ENCODE assay signal across 10 cellular contexts in the genomic region with DNA sequence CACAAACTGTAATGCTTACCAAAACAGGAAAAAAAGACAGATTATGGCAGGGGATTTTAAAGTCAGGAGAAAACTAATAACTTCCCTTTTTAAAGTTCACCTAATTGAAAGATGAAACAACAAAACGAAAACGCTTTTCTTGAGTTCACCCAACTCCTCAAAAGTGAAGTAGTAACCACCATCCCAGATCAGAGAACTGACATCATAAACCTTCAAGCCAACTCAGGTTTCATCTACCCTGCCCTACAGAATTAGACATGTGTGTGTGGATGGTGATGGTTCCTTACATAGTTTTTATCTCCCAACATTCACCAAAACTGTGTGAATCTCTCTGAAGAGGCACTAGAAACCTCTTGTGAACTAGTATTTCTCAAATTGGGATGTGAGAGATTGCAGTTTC.
DNase-seq lines count a peak whose midpoint lies in the region; ATAC-seq and TF ChIP-seq lines count a peak whose summit lies in the region.
"Had no signal": no experiment of that assay in that cellular context is flagged by ENCODE, and none has a peak within 500 bp of the region (broad histone marks: within the 10 kb centered on the region; RNA-seq: fewer than 3 reads in every experiment).

No MANE protein-coding gene starts in this region.

- CTCF ChIA-PET in activated CD8-positive, alpha-beta memory T cell treated with anti-CD3 and anti-CD28 coated beads, Interleukin-2, amount 10 ng/mL, durations not matched to agents 7 days and 5 days (lab: Charles Lee): no interaction called here

- no peaks in the 10 kb centered on the region for H3K27me3 ChIP-seq in testis

- no peak for TF ChIP-seq POLR2A in testis (IDR thresholded peaks at IDR 0.05)

- peaks cover 3% of the 10 kb centered on the region for H3K36me3 Mint-ChIP-seq in T-helper 17 cell (ENCODE audit: low read depth)
- H3K36me3 Mint-ChIP-seq in activated CD8-positive, alpha-beta memory T cell treated with anti-CD3 and anti-CD28 coated beads, Interleukin-2, amount 10 ng/mL, durations not matched to agents 7 days and 5 days: peaks cover 15% of the 10 kb centered on the region

- H3K36me3 ChIP-seq in testis (ENCODE audit: low read depth, missing control alignments): no peaks in the 10 kb centered on the region

- peaks cover 17% of the 10 kb centered on the region for H3K4me1 Mint-ChIP-seq in T-helper 17 cell
- peaks cover 64% of the 10 kb centered on the region for H3K4me1 Mint-ChIP-seq in activated CD8-positive, alpha-beta memory T cell treated with anti-CD3 and anti-CD28 coated beads, Interleukin-2, amount 10 ng/mL, durations not matched to agents 7 days and 5 days

- no peaks in the 10 kb centered on the region for H3K9me3 ChIP-seq in T-helper 17 cell (ENCODE audit: control insufficient read depth, low read length, poor library complexity, severe bottlenecking)
- no peaks in the 10 kb centered on the region for H3K9me3 ChIP-seq in testis

- no peak for DNase-seq in T-helper 17 cell
- DNase-seq in HK-2 (ENCODE audit: unreplicated experiment): no peak
- no peak for DNase-seq in epidermal melanocyte (ENCODE audit: insufficient read length, low spot score)
- no peak for DNase-seq in testis
- DNase-seq in activated CD8-positive, alpha-beta memory T cell treated with anti-CD3 and anti-CD28 coated beads, Interleukin-2, amount 10 ng/mL, durations not matched to agents 7 days and 5 days: no peak
- DNase-seq: NCI-H69; stimulated activated CD4-positive, alpha-beta T cell treated with anti-CD3 and anti-CD28 coated beads, Interleukin-4, amount 100 ng/mL, for 24 hours had no signal

- intact Hi-C loops in testis (cut with DNase I; ENCODE audit: low total_unique reads): no loop called here

- no peak overlapping the region for H3K4me3 Mint-ChIP-seq in T-helper 17 cell
- H3K4me3 Mint-ChIP-seq in activated CD8-positive, alpha-beta memory T cell treated with anti-CD3 and anti-CD28 coated beads, Interleukin-2, amount 10 ng/mL, durations not matched to agents 7 days and 5 days: no peak overlapping the region

- no peak overlapping the region for H3K4me3 ChIP-seq in testis

- no peaks in the 10 kb centered on the region for H3K4me1 ChIP-seq in testis

- H3K27me3 Mint-ChIP-seq in T-helper 17 cell: no peaks in the 10 kb centered on the region
- H3K27me3 Mint-ChIP-seq in activated CD8-positive, alpha-beta memory T cell treated with anti-CD3 and anti-CD28 coated beads, Interleukin-2, amount 10 ng/mL, durations not matched to agents 7 days and 5 days: no peaks in the 10 kb centered on the region

- peak overlapping the region; percentile 16 for H3K27ac Mint-ChIP-seq in T-helper 17 cell
- H3K27ac Mint-ChIP-seq in activated CD8-positive, alpha-beta memory T cell treated with anti-CD3 and anti-CD28 coated beads, Interleukin-2, amount 10 ng/mL, durations not matched to agents 7 days and 5 days: no peak overlapping the region

- TF ChIP-seq CTCF in testis (IDR thresholded peaks at IDR 0.05): no peak

- no peak overlapping the region for H3K27ac ChIP-seq in testis

- ATAC-seq in GM18502 (IDR thresholded peaks at IDR 0.05; ENCODE audit: poor library complexity, unreplicated experiment) (peak; percentile 47), GM21381 (IDR thresholded peaks at IDR 0.05; ENCODE audit: unreplicated experiment) (peak; percentile 43), HG03159 (IDR thresholded peaks at IDR 0.05; ENCODE audit: unreplicated experiment) (peak; percentile 36), T-helper 17 cell (no peak)
- ATAC-seq in activated CD8-positive, alpha-beta memory T cell treated with anti-CD3 and anti-CD28 coated beads, Interleukin-2, amount 10 ng/mL, durations not matched to agents 7 days and 5 days: no peak

- WGBS in testis, 2 donors: 67 to 77% methylated on average over 2 of the region's 2 CpGs

- no peaks in the 10 kb centered on the region for H3K9me3 Mint-ChIP-seq in activated CD8-positive, alpha-beta memory T cell treated with anti-CD3 and anti-CD28 coated beads, Interleukin-2, amount 10 ng/mL, durations not matched to agents 7 days and 5 days (ENCODE audit: low read depth)

Comparison
In these comparisons a context has a peak if more than half of its experiments do, and no peak if none do; other contexts are left out.
1. ATAC-seq: peak in GM18502 (single experiment), GM21381 (single experiment) and HG03159 (single experiment); none in T-helper 17 cell (single experiment) and activated CD8-positive, alpha-beta memory T cell treated with anti-CD3 and anti-CD28 coated beads, Interleukin-2, amount 10 ng/mL, durations not matched to agents 7 days and 5 days (single experiment).